In genomic region chr16:50201784-50202183, GRCh38 we compare ENCODE assay signal across 18 cellular contexts. TPM values are rescaled to one million over a fixed set of nuclear protein-coding genes. Genes with fewer than 3 reads are reported as not detected.
DNase-seq lines count a peak whose midpoint lies in the region; ATAC-seq and TF ChIP-seq lines count a peak whose summit lies in the region.
"Had no signal": no experiment of that assay in that cellular context is flagged by ENCODE, and none has a peak within 500 bp of the region (broad histone marks: within the 10 kb centered on the region; RNA-seq: fewer than 3 reads in every experiment).

No MANE protein-coding gene starts in this region.

- H3K9me3 ChIP-seq in HCT116 (ENCODE audit: control insufficient read depth in 1 of 2, insufficient read depth in 1 of 2, low read depth in 1 of 2, low read length in 2 of 2), result no peaks in the 10 kb centered on the region
- H3K9me3 ChIP-seq: mucosa of descending colon, psoas muscle had no signal

- H3K9me3 Mint-ChIP-seq in central memory CD8-positive, alpha-beta T cell, result no peaks in the 10 kb centered on the region
- H3K9me3 Mint-ChIP-seq in natural killer cell treated with Interleukin-12 subunit alpha and Interleukin-12 subunit beta and Interleukin-15 and Interleukin-18, amount 100 ng/mL, for 72 hours, result no peaks in the 10 kb centered on the region

- no peaks in the 10 kb centered on the region for H4K20me1 ChIP-seq in HCT116 (ENCODE audit: insufficient read depth)

- no peaks in the 10 kb centered on the region for H3K36me3 ChIP-seq in ACC112 (ENCODE audit: insufficient read depth, low read length)
- no peaks in the 10 kb centered on the region for H3K36me3 ChIP-seq in HCT116 (ENCODE audit: control insufficient read depth in 1 of 2, insufficient read depth in 2 of 2, low read length in 2 of 2)

- RAD21 ChIA-PET in HCT116 (lab: Charles Lee; ENCODE audit: low non-redundant PET in 1 of 2, low total read pairs in 2 of 2, uncharacterized antibody in 2 of 2, unreplicated experiment in 2 of 2), result no interaction called here

- no peak overlapping the region for H3K27ac Mint-ChIP-seq in central memory CD8-positive, alpha-beta T cell (ENCODE audit: low read depth)
- no peak overlapping the region for H3K27ac Mint-ChIP-seq in natural killer cell treated with Interleukin-12 subunit alpha and Interleukin-12 subunit beta and Interleukin-15 and Interleukin-18, amount 100 ng/mL, for 72 hours

- H3K4me1 ChIP-seq in ACC112 (ENCODE audit: control insufficient read depth, insufficient read depth, low read length, unreplicated experiment), result peaks cover 41% of the 10 kb centered on the region
- peaks cover 28 to 46% of the 10 kb centered on the region in 2 experiments for H3K4me1 ChIP-seq in HCT116 (ENCODE audit: control insufficient read depth in 1 of 2, insufficient read depth in 2 of 2, low read length in 2 of 2)

- intact Hi-C loops in HCT116 (cut with micrococcal nuclease), result no loop called here

- peak overlapping the region; percentile 99 for H3K27ac ChIP-seq in ACC112 (ENCODE audit: low read depth, low read length)
- H3K27ac ChIP-seq in HCT116 (ENCODE audit: low read depth, low read length), result no peak overlapping the region
- H3K27ac ChIP-seq: C4-2B, HL-60, psoas muscle had no signal

- H3K4me2 ChIP-seq in HCT116 (ENCODE audit: low read length), result peak overlapping the region; percentile 63; the same call in 1 of the 2 replicates

- H3K27me3 ChIP-seq in ACC112 (ENCODE audit: insufficient read depth, low read length) (no peaks in the 10 kb centered on the region), HCT116 (ENCODE audit: insufficient read depth, low read length) (no peaks in the 10 kb centered on the region)

- no peak for TF ChIP-seq RAD21 in HCT116 (IDR thresholded peaks at IDR 0.05; ENCODE audit: low read depth)

- H3K9me2 ChIP-seq in HCT116 (ENCODE audit: insufficient read depth), result no peaks in the 10 kb centered on the region

- CTCF ChIA-PET in HCT116 (lab: Charles Lee), result interaction anchor here (0.8 to 5.0 kb wide), 4 partner anchors 9 to 464 kb away, joined by 3 to 24 read pairs (median 5); no protein-coding TSS in a partner anchor

- H3K9ac ChIP-seq in HCT116 (ENCODE audit: low read length), result no peak overlapping the region

- H3K4me3 ChIP-seq in ACC112 (ENCODE audit: low read depth, low read length) (peak overlapping the region; percentile 63), HCT116 (replicated peaks in 1 of 2; ENCODE audit: low read depth in 1 of 2, low read length in 2 of 2) (no peak overlapping the region)
- H3K4me3 ChIP-seq: mucosa of descending colon, psoas muscle had no signal

- POLR2A ChIA-PET in HCT116 (lab: Charles Lee), result no interaction called here

- H2AFZ ChIP-seq in ACC112 (ENCODE audit: low read length, unreplicated experiment), result no peak overlapping the region
- H2AFZ ChIP-seq in HCT116 (ENCODE audit: low read depth, low read length, poor library complexity, severe bottlenecking), result no peak overlapping the region

- H3K27me3 Mint-ChIP-seq in central memory CD8-positive, alpha-beta T cell, result no peaks in the 10 kb centered on the region
- no peaks in the 10 kb centered on the region for H3K27me3 Mint-ChIP-seq in natural killer cell treated with Interleukin-12 subunit alpha and Interleukin-12 subunit beta and Interleukin-15 and Interleukin-18, amount 100 ng/mL, for 72 hours

- BruUV-seq in HCT116 (replicated peaks; lab: Mats Ljungman, UMichigan), result no TSS peak

- DNase-seq in HCT116 (ENCODE audit: low read depth, low spot score), result no peak
- no peak for DNase-seq in central memory CD8-positive, alpha-beta T cell (ENCODE audit: low spot score in 2 of 2)
- DNase-seq in natural killer cell treated with Interleukin-12 subunit alpha and Interleukin-12 subunit beta and Interleukin-15 and Interleukin-18, amount 100 ng/mL, for 72 hours (ENCODE audit: low spot score), result no peak
- DNase-seq in hippocampal formation (lab: John Stamatoyannopoulos, UW), result no peak
- DNase-seq in LoVo (ENCODE audit: low spot score), result no peak
- no peak for DNase-seq in NK-92 (lab: John Stamatoyannopoulos, UW; ENCODE audit: unreplicated experiment)
- no peak for DNase-seq in DMS53 (lab: John Stamatoyannopoulos, UW)
- DNase-seq: activated CD4-positive, CD25-positive, alpha-beta regulatory T cell; aorta; GOT3; mucosa of descending colon; NCI-H187; NCI-H82; psoas muscle; stimulated activated CD4-positive, alpha-beta T cell treated with anti-CD3 and anti-CD28 coated beads, Interleukin-2, amount 100 ng/mL, for 24 hours had no signal

- H3K79me2 ChIP-seq in ACC112 (ENCODE audit: control insufficient read depth, insufficient read depth, low read length, unreplicated experiment) (peaks cover 62% of the 10 kb centered on the region), HCT116 (ENCODE audit: insufficient read depth, low read length) (peaks cover 66% of the 10 kb centered on the region)

- ATAC-seq in HCT116, result no peak
- ATAC-seq in central memory CD8-positive, alpha-beta T cell (replicated peaks; ENCODE audit: extremely low read depth, poor library complexity, severe bottlenecking), result peak; percentile 38
- peak; percentile 69 to 71 for ATAC-seq in natural killer cell treated with Interleukin-12 subunit alpha and Interleukin-12 subunit beta and Interleukin-15 and Interleukin-18, amount 100 ng/mL, for 72 hours
- ATAC-seq: mucosa of descending colon, psoas muscle had no signal

- TF ChIP-seq POLR2A in HCT116 (IDR thresholded peaks at IDR 0.05; ENCODE audit: borderline replicate concordance, extremely low read depth, insufficient read depth, insufficient read length), result no peak

- no peak overlapping the region for H3K4me3 Mint-ChIP-seq in central memory CD8-positive, alpha-beta T cell
- H3K4me3 Mint-ChIP-seq in natural killer cell treated with Interleukin-12 subunit alpha and Interleukin-12 subunit beta and Interleukin-15 and Interleukin-18, amount 100 ng/mL, for 72 hours, result no peak overlapping the region

- H3K36me3 Mint-ChIP-seq in central memory CD8-positive, alpha-beta T cell (ENCODE audit: insufficient read depth), result peaks cover 3% of the 10 kb centered on the region
- H3K36me3 Mint-ChIP-seq in natural killer cell treated with Interleukin-12 subunit alpha and Interleukin-12 subunit beta and Interleukin-15 and Interleukin-18, amount 100 ng/mL, for 72 hours, result no peaks in the 10 kb centered on the region

- no peak for TF ChIP-seq CTCF in HCT116 (IDR thresholded peaks at IDR 0.05 in 2 of 3, conservative IDR thresholded peaks at IDR 0.05 in 1 of 3; ENCODE audit: borderline replicate concordance in 1 of 3, insufficient read depth in 1 of 3, low read depth in 2 of 3, low read length in 2 of 3)

- peaks cover 61% of the 10 kb centered on the region for H3K4me1 Mint-ChIP-seq in central memory CD8-positive, alpha-beta T cell
- peaks cover 35 to 36% of the 10 kb centered on the region in 2 donors for H3K4me1 Mint-ChIP-seq in natural killer cell treated with Interleukin-12 subunit alpha and Interleukin-12 subunit beta and Interleukin-15 and Interleukin-18, amount 100 ng/mL, for 72 hours (ENCODE audit: low read depth in 2 of 2)

TF ChIP-seq in HCT116, 20 proteins besides CTCF, POLR2A, EP300 and RAD21 (continues in another document):
- TF ChIP-seq POLR2AphosphoS5 (IDR thresholded peaks at IDR 0.05; ENCODE audit: low read depth, low read length) (no peak), JUND (IDR thresholded peaks at IDR 0.05) (no peak), TCF7L2 (IDR thresholded peaks at IDR 0.05; ENCODE audit: borderline replicate concordance, extremely low read depth, insufficient read depth, insufficient read length) (no peak), REST (IDR thresholded peaks at IDR 0.05; ENCODE audit: low read depth) (no peak), MAX (IDR thresholded peaks at IDR 0.05) (no peak), CBX3 (IDR thresholded peaks at IDR 0.05; ENCODE audit: low read depth) (no peak), CEBPB (IDR thresholded peaks at IDR 0.05; ENCODE audit: low read depth) (no peak)

RNA-seq across cellular contexts. Expression of gene TENT4B, which starts 48.7 kb away (rescaled TPM):
- 16.9 TPM for total RNA-seq in HCT116 (2021; ENCODE audit: unreplicated experiment)
- polyA plus RNA-seq in HCT116 (2012), result 5.7 and 6.7 TPM in 2 replicates
- total RNA-seq in natural killer cell treated with Interleukin-12 subunit alpha and Interleukin-12 subunit beta and Interleukin-15 and Interleukin-18, amount 100 ng/mL, for 72 hours, result 10 to 100 TPM; 13.1 to 17.5 TPM
